28 cellular contexts compared by ENCODE assay signal in genomic region chr4:44186096-44186849, GRCh38.
DNase-seq lines count a peak whose midpoint lies in the region; ATAC-seq and TF ChIP-seq lines count a peak whose summit lies in the region.
"Had no signal": no experiment of that assay in that cellular context is flagged by ENCODE, and none has a peak within 500 bp of the region (broad histone marks: within the 10 kb centered on the region; RNA-seq: fewer than 3 reads in every experiment).

No MANE protein-coding gene starts in this region.

- CTCF ChIA-PET in activated CD8-positive, alpha-beta T cell treated with anti-CD3 and anti-CD28 coated beads for 36 hours (lab: Charles Lee), result no interaction called here

- peaks cover 8% of the 10 kb centered on the region for H3K9me3 Mint-ChIP-seq in GM23338
- peaks cover 8% of the 10 kb centered on the region for H3K9me3 Mint-ChIP-seq in natural killer cell treated with Interleukin-12 subunit alpha and Interleukin-12 subunit beta and Interleukin-15 and Interleukin-18, amount 100 ng/mL, for 72 hours
- H3K9me3 Mint-ChIP-seq in activated CD8-positive, alpha-beta T cell treated with anti-CD3 and anti-CD28 coated beads for 36 hours, result peaks cover 4% of the 10 kb centered on the region

- peaks cover 4% of the 10 kb centered on the region for H3K27me3 Mint-ChIP-seq in GM23338 (ENCODE audit: insufficient read depth, low read depth, poor library complexity)
- H3K27me3 Mint-ChIP-seq in natural killer cell treated with Interleukin-12 subunit alpha and Interleukin-12 subunit beta and Interleukin-15 and Interleukin-18, amount 100 ng/mL, for 72 hours, result no peaks in the 10 kb centered on the region
- H3K27me3 Mint-ChIP-seq in activated CD8-positive, alpha-beta T cell treated with anti-CD3 and anti-CD28 coated beads for 36 hours, result no peaks in the 10 kb centered on the region
- H3K27me3 Mint-ChIP-seq: effector memory CD8-positive, alpha-beta T cell had no signal

- H3K4me3 ChIP-seq in BE2C (ENCODE audit: low read depth, low read length), result no peak overlapping the region
- H3K4me3 ChIP-seq in GM23338, result no peak overlapping the region
- no peak overlapping the region for H3K4me3 ChIP-seq in OCI-LY1 (ENCODE audit: low read depth, low read length, poor library complexity, severe bottlenecking)
- H3K4me3 ChIP-seq in brain microvascular endothelial cell (ENCODE audit: low read depth, low read length), result no peak overlapping the region
- H3K4me3 ChIP-seq: colonic mucosa, left ventricle myocardium inferior, PC-9, transverse colon had no signal

- ATAC-seq in GM23338, result peak; percentile 91
- ATAC-seq in natural killer cell treated with Interleukin-12 subunit alpha and Interleukin-12 subunit beta and Interleukin-15 and Interleukin-18, amount 100 ng/mL, for 72 hours, result no peak
- ATAC-seq in activated CD8-positive, alpha-beta T cell treated with anti-CD3 and anti-CD28 coated beads for 36 hours, result no peak
- ATAC-seq: activated T-cell treated with anti-CD3 and anti-CD28 coated beads, Interleukin-2, amount 50 U/mL, for 4 hours; effector memory CD8-positive, alpha-beta T cell; esophagus mucosa; natural killer cell had no signal

- H3K9me3 ChIP-seq in BE2C (no peaks in the 10 kb centered on the region), OCI-LY1 (ENCODE audit: low read length) (no peaks in the 10 kb centered on the region)
- H3K9me3 ChIP-seq: colonic mucosa, transverse colon had no signal

- H3K4me1 ChIP-seq in BE2C (no peaks in the 10 kb centered on the region), GM23338 (ENCODE audit: insufficient read depth) (no peaks in the 10 kb centered on the region), OCI-LY1 (ENCODE audit: insufficient read depth, low read length, severe bottlenecking) (no peaks in the 10 kb centered on the region)
- H3K4me1 ChIP-seq: colonic mucosa, left ventricle myocardium inferior, transverse colon had no signal

- no peaks in the 10 kb centered on the region for H3K27me3 ChIP-seq in BE2C
- H3K27me3 ChIP-seq in GM23338 (ENCODE audit: insufficient read depth), result no peaks in the 10 kb centered on the region
- H3K27me3 ChIP-seq in OCI-LY1 (ENCODE audit: insufficient read depth, low read length), result no peaks in the 10 kb centered on the region
- H3K27me3 ChIP-seq in brain microvascular endothelial cell (replicated peaks), result no peaks in the 10 kb centered on the region
- H3K27me3 ChIP-seq: colonic mucosa, transverse colon had no signal

- TF ChIP-seq CTCF in BE2C (IDR thresholded peaks at IDR 0.05; ENCODE audit: low read depth, low read length) (0 out of 2 replicates have a peak, but pooled peaks have one; percentile 13), GM23338 (conservative IDR thresholded peaks at IDR 0.05; ENCODE audit: low read depth in 2 of 2) (peak; percentile 50 to 51), OCI-LY1 (IDR thresholded peaks at IDR 0.05; ENCODE audit: low read length) (0 out of 2 replicates have a peak, but pooled peaks have one; percentile 14), brain microvascular endothelial cell (IDR thresholded peaks at IDR 0.05; ENCODE audit: low read depth, low read length, missing control alignments) (peak; percentile 43)
- no peak for TF ChIP-seq CTCF in activated CD8-positive, alpha-beta T cell treated with anti-CD3 and anti-CD28 coated beads for 36 hours (IDR thresholded peaks at IDR 0.05)

- H3K36me3 ChIP-seq in BE2C, result no peaks in the 10 kb centered on the region
- H3K36me3 ChIP-seq in GM23338 (ENCODE audit: insufficient read depth), result no peaks in the 10 kb centered on the region
- H3K36me3 ChIP-seq in OCI-LY1 (ENCODE audit: insufficient read depth, low read length), result no peaks in the 10 kb centered on the region
- no peaks in the 10 kb centered on the region for H3K36me3 ChIP-seq in brain microvascular endothelial cell (replicated peaks)
- H3K36me3 ChIP-seq: colonic mucosa, left ventricle myocardium inferior, transverse colon had no signal

- no peaks in the 10 kb centered on the region for H3K9me2 ChIP-seq in GM23338 (ENCODE audit: insufficient read depth)
- H3K9me2 ChIP-seq in OCI-LY1 (ENCODE audit: low read depth, low read length), result no peaks in the 10 kb centered on the region

- H2AFZ ChIP-seq in GM23338, result peak overlapping the region; percentile 60
- no peak overlapping the region for H2AFZ ChIP-seq in OCI-LY1 (ENCODE audit: low read length)
- H2AFZ ChIP-seq: PC-9 had no signal

- DNase-seq in BE2C (no peak), GM23338 (ENCODE audit: low spot score) (peak; percentile 44), brain microvascular endothelial cell (no peak), DMS79 treated with DMSO at 0.1 percent for 48 hours (lab: John Stamatoyannopoulos, UW) (no peak), NCI-H1436 treated with DMSO at 0.1 percent for 48 hours (lab: John Stamatoyannopoulos, UW) (no peak)
- DNase-seq in natural killer cell treated with Interleukin-12 subunit alpha and Interleukin-12 subunit beta and Interleukin-15 and Interleukin-18, amount 100 ng/mL, for 72 hours (ENCODE audit: low spot score), result no peak
- no peak for DNase-seq in activated CD8-positive, alpha-beta T cell treated with anti-CD3 and anti-CD28 coated beads for 36 hours
- DNase-seq: activated CD4-positive, alpha-beta T cell treated with anti-CD3 and anti-CD28 coated beads for 48 hours; activated naive CD4-positive, alpha-beta T cell; activated T-cell treated with anti-CD3 and anti-CD28 coated beads, Interleukin-2, amount 50 U/mL, for 4 hours; colonic mucosa; effector memory CD8-positive, alpha-beta T cell; EL; foreskin melanocyte; hippocampal formation; KBM-7; left ventricle myocardium inferior; natural killer cell; NCI-H1694; NCI-H345; PC-9; small intestine; stimulated activated CD4-positive, alpha-beta T cell treated with anti-CD3 and anti-CD28 coated beads, Interleukin-1b, Interleukin-23, amount 100 ng/mL, for 48 hours; transverse colon had no signal

- H3K27ac Mint-ChIP-seq in GM23338, result no peak overlapping the region
- H3K27ac Mint-ChIP-seq in natural killer cell treated with Interleukin-12 subunit alpha and Interleukin-12 subunit beta and Interleukin-15 and Interleukin-18, amount 100 ng/mL, for 72 hours, result no peak overlapping the region
- no peak overlapping the region for H3K27ac Mint-ChIP-seq in activated CD8-positive, alpha-beta T cell treated with anti-CD3 and anti-CD28 coated beads for 36 hours
- H3K27ac Mint-ChIP-seq: effector memory CD8-positive, alpha-beta T cell; natural killer cell had no signal

- H3K4me3 Mint-ChIP-seq in GM23338, result no peak overlapping the region
- no peak overlapping the region for H3K4me3 Mint-ChIP-seq in natural killer cell treated with Interleukin-12 subunit alpha and Interleukin-12 subunit beta and Interleukin-15 and Interleukin-18, amount 100 ng/mL, for 72 hours
- H3K4me3 Mint-ChIP-seq in activated CD8-positive, alpha-beta T cell treated with anti-CD3 and anti-CD28 coated beads for 36 hours, result no peak overlapping the region
- H3K4me3 Mint-ChIP-seq: activated T-cell treated with anti-CD3 and anti-CD28 coated beads, Interleukin-2, amount 50 U/mL, for 4 hours; effector memory CD8-positive, alpha-beta T cell; mesothelial cell of epicardium; natural killer cell had no signal

- intact Hi-C loops in activated CD8-positive, alpha-beta T cell treated with anti-CD3 and anti-CD28 coated beads for 36 hours (cut with micrococcal nuclease), result no loop called here

- H3K9ac ChIP-seq in OCI-LY1 (ENCODE audit: low read length), result no peak overlapping the region

- no peak overlapping the region for H3K27ac ChIP-seq in GM23338 (ENCODE audit: low read depth)
- no peak overlapping the region for H3K27ac ChIP-seq in OCI-LY1 (ENCODE audit: low read depth, low read length, poor library complexity, severe bottlenecking)
- no peak overlapping the region for H3K27ac ChIP-seq in brain microvascular endothelial cell
- H3K27ac ChIP-seq: C4-2B, colonic mucosa, left ventricle myocardium inferior, PC-9, transverse colon had no signal

- in situ Hi-C loops in brain microvascular endothelial cell (cut with HindIII; ENCODE audit: low pct_ligation_motif_present, low sequenced_read_pairs), result no loop called here

- H3F3A ChIP-seq in GM23338 (replicated peaks; ENCODE audit: low read depth) (no peaks in the 10 kb centered on the region), OCI-LY1 (ENCODE audit: insufficient read depth, low read length) (no peaks in the 10 kb centered on the region)

- H3K4me2 ChIP-seq in GM23338 (no peak overlapping the region), OCI-LY1 (ENCODE audit: low read length) (no peak overlapping the region)
- H3K4me2 ChIP-seq: PC-9 had no signal

- H3K79me2 ChIP-seq in GM23338 (replicated peaks; ENCODE audit: insufficient read depth) (no peaks in the 10 kb centered on the region), OCI-LY1 (ENCODE audit: insufficient read depth, low read length) (no peaks in the 10 kb centered on the region)

- H3K36me3 Mint-ChIP-seq in GM23338 (ENCODE audit: low read depth), result peaks cover 5% of the 10 kb centered on the region; the same call in 2 of the 3 replicates
- H3K36me3 Mint-ChIP-seq in natural killer cell treated with Interleukin-12 subunit alpha and Interleukin-12 subunit beta and Interleukin-15 and Interleukin-18, amount 100 ng/mL, for 72 hours, result no peaks in the 10 kb centered on the region
- H3K36me3 Mint-ChIP-seq in activated CD8-positive, alpha-beta T cell treated with anti-CD3 and anti-CD28 coated beads for 36 hours (ENCODE audit: low read depth), result no peaks in the 10 kb centered on the region
- H3K36me3 Mint-ChIP-seq: mesothelial cell of epicardium had no signal

- H3K4me1 Mint-ChIP-seq in GM23338, result no peaks in the 10 kb centered on the region
- no peaks in the 10 kb centered on the region for H3K4me1 Mint-ChIP-seq in natural killer cell treated with Interleukin-12 subunit alpha and Interleukin-12 subunit beta and Interleukin-15 and Interleukin-18, amount 100 ng/mL, for 72 hours (ENCODE audit: low read depth in 2 of 2)
- no peaks in the 10 kb centered on the region for H3K4me1 Mint-ChIP-seq in activated CD8-positive, alpha-beta T cell treated with anti-CD3 and anti-CD28 coated beads for 36 hours (ENCODE audit: low read depth)
- H3K4me1 Mint-ChIP-seq: natural killer cell had no signal

- POLR2A ChIA-PET in activated CD8-positive, alpha-beta T cell treated with anti-CD3 and anti-CD28 coated beads for 36 hours (lab: Charles Lee), result no interaction called here

- H4K20me1 ChIP-seq in GM23338 (replicated peaks; ENCODE audit: insufficient read depth) (no peaks in the 10 kb centered on the region), OCI-LY1 (ENCODE audit: insufficient read depth, low read length) (no peaks in the 10 kb centered on the region)

TF ChIP-seq in GM23338, 12 proteins besides CTCF, POLR2A, EP300 and RAD21 (continues in another document):
- TF ChIP-seq JUNB (IDR thresholded peaks at IDR 0.05; ENCODE audit: unreplicated experiment), result no peak
- no peak for TF ChIP-seq NANOG (IDR thresholded peaks at IDR 0.05; ENCODE audit: borderline replicate concordance)
- TF ChIP-seq STAT1 (IDR thresholded peaks at IDR 0.05; ENCODE audit: unreplicated experiment), result no peak
